In genomic region chr9:104177003-104177611, GRCh38 we compare ENCODE assay signal across 9 cellular contexts.
DNase-seq lines count a peak whose midpoint lies in the region; ATAC-seq and TF ChIP-seq lines count a peak whose summit lies in the region.
"Had no signal": no experiment of that assay in that cellular context is flagged by ENCODE, and none has a peak within 500 bp of the region (broad histone marks: within the 10 kb centered on the region; RNA-seq: fewer than 3 reads in every experiment).

No MANE protein-coding gene starts in this region.

- H3K9me3 ChIP-seq in RWPE2 (ENCODE audit: severe bottlenecking) = no peaks in the 10 kb centered on the region
- H3K9me3 ChIP-seq in uterus = no peaks in the 10 kb centered on the region

- ATAC-seq in HG02981 (IDR thresholded peaks at IDR 0.05; ENCODE audit: unreplicated experiment) (peak; percentile 46), RWPE2 (ENCODE audit: low read depth) (peak; percentile 64; the same call in 1 of the 3 replicates), left lobe of liver (peak; percentile 82), HG02852 (IDR thresholded peaks at IDR 0.05; ENCODE audit: unreplicated experiment) (no peak)
- no peak for ATAC-seq in natural killer cell treated with Interleukin-12 subunit alpha and Interleukin-12 subunit beta and Interleukin-15 and Interleukin-18, amount 100 ng/mL, for 72 hours

- no peaks in the 10 kb centered on the region for H3K4me1 Mint-ChIP-seq in natural killer cell treated with Interleukin-12 subunit alpha and Interleukin-12 subunit beta and Interleukin-15 and Interleukin-18, amount 100 ng/mL, for 72 hours (ENCODE audit: low read depth in 2 of 2)

- H3K36me3 ChIP-seq in RWPE2 (ENCODE audit: low read depth) (no peaks in the 10 kb centered on the region), uterus (no peaks in the 10 kb centered on the region)

- intact Hi-C loops in uterus (cut with DNase I; ENCODE audit: low total_unique reads) = no loop called here

- H3K4me1 ChIP-seq in RWPE2 (ENCODE audit: insufficient read depth, poor library complexity, severe bottlenecking) = no peaks in the 10 kb centered on the region
- no peaks in the 10 kb centered on the region for H3K4me1 ChIP-seq in uterus

- TF ChIP-seq POLR2A in uterus (IDR thresholded peaks at IDR 0.05) = no peak

- H3K27ac Mint-ChIP-seq in natural killer cell treated with Interleukin-12 subunit alpha and Interleukin-12 subunit beta and Interleukin-15 and Interleukin-18, amount 100 ng/mL, for 72 hours = no peak overlapping the region
- H3K27ac Mint-ChIP-seq: IgD-negative memory B cell had no signal

- no peak overlapping the region for H3K4me3 ChIP-seq in GM12865 (ENCODE audit: low read depth, low read length)
- H3K4me3 ChIP-seq in RWPE2 (ENCODE audit: severe bottlenecking) = no peak overlapping the region
- H3K4me3 ChIP-seq in uterus = no peak overlapping the region

- TF ChIP-seq CTCF in GM12865 (IDR thresholded peaks at IDR 0.05; ENCODE audit: insufficient read depth, low read depth, low read length, missing control alignments) (peak; percentile 38), RWPE2 (IDR thresholded peaks at IDR 0.05; ENCODE audit: poor library complexity, severe bottlenecking) (peak; percentile 84), uterus (IDR thresholded peaks at IDR 0.05) (no peak)

- no peaks in the 10 kb centered on the region for H3K9me3 Mint-ChIP-seq in natural killer cell treated with Interleukin-12 subunit alpha and Interleukin-12 subunit beta and Interleukin-15 and Interleukin-18, amount 100 ng/mL, for 72 hours
- H3K9me3 Mint-ChIP-seq: IgD-negative memory B cell had no signal

- H3K4me3 Mint-ChIP-seq in natural killer cell treated with Interleukin-12 subunit alpha and Interleukin-12 subunit beta and Interleukin-15 and Interleukin-18, amount 100 ng/mL, for 72 hours = no peak overlapping the region
- H3K4me3 Mint-ChIP-seq: IgD-negative memory B cell had no signal

- no peaks in the 10 kb centered on the region for H3K27me3 Mint-ChIP-seq in natural killer cell treated with Interleukin-12 subunit alpha and Interleukin-12 subunit beta and Interleukin-15 and Interleukin-18, amount 100 ng/mL, for 72 hours
- H3K27me3 Mint-ChIP-seq: IgD-negative memory B cell had no signal

- peak; percentile 11 for DNase-seq in GM12865 (ENCODE audit: low read depth)
- DNase-seq in RWPE2 (ENCODE audit: low spot score) = no peak
- no peak for DNase-seq in left lobe of liver (ENCODE audit: low spot score)
- DNase-seq in uterus = no peak
- no peak for DNase-seq in NCI-H128 (lab: John Stamatoyannopoulos, UW; ENCODE audit: unreplicated experiment)
- DNase-seq in natural killer cell treated with Interleukin-12 subunit alpha and Interleukin-12 subunit beta and Interleukin-15 and Interleukin-18, amount 100 ng/mL, for 72 hours (ENCODE audit: low spot score) = no peak

- no peaks in the 10 kb centered on the region for H3K36me3 Mint-ChIP-seq in natural killer cell treated with Interleukin-12 subunit alpha and Interleukin-12 subunit beta and Interleukin-15 and Interleukin-18, amount 100 ng/mL, for 72 hours
- H3K36me3 Mint-ChIP-seq: IgD-negative memory B cell had no signal

- H3K27me3 ChIP-seq in RWPE2 (ENCODE audit: insufficient read depth, poor library complexity, severe bottlenecking) (no peaks in the 10 kb centered on the region), uterus (no peaks in the 10 kb centered on the region)

- H3K27ac ChIP-seq in RWPE2 (ENCODE audit: poor library complexity, severe bottlenecking) (no peak overlapping the region), uterus (no peak overlapping the region)

Comparison
In these comparisons a context has a peak if more than half of its experiments do, and no peak if none do; other contexts are left out.
1. CTCF ChIP-seq: peak in GM12865 (single experiment) and RWPE2 (single experiment); none in uterus (0 of 4).
2. ATAC-seq: peak in HG02981 (single experiment), RWPE2 (single experiment) and left lobe of liver (single experiment); none in HG02852 (single experiment) and natural killer cell treated with Interleukin-12 subunit alpha and Interleukin-12 subunit beta and Interleukin-15 and Interleukin-18, amount 100 ng/mL, for 72 hours (0 of 2).